In genomic region chrX:10945463-10945862, GRCh38 we compare ENCODE assay signal across 18 cellular contexts.
"Had no signal": no experiment of that assay in that cellular context is flagged by ENCODE, and none has a peak within 500 bp of the region (broad histone marks: within the 10 kb centered on the region; RNA-seq: fewer than 3 reads in every experiment).

No MANE protein-coding gene starts in this region.

- H3K27me3 Mint-ChIP-seq: activated CD4-positive, alpha-beta T cell treated with anti-CD3 and anti-CD28 coated beads, Interleukin-2, amount 10 ng/mL, durations not matched to agents 7 days and 5 days; activated T-helper 17 cell treated with anti-CD3 and anti-CD28 coated beads, Interleukin-2, amount 50 U/mL, for 72 hours; brain had no signal

- H3K4me3 ChIP-seq: lung, mucosa of descending colon, testis had no signal

- H3K27ac Mint-ChIP-seq: activated CD4-positive, alpha-beta T cell treated with anti-CD3 and anti-CD28 coated beads, Interleukin-2, amount 10 ng/mL, durations not matched to agents 7 days and 5 days; activated T-helper 17 cell treated with anti-CD3 and anti-CD28 coated beads, Interleukin-2, amount 50 U/mL, for 72 hours; brain; natural killer cell; T-helper 1 cell treated with Interleukin-12 subunit alpha and Interleukin-12 subunit beta and Interleukin-4 antibody, amounts not matched to agents 30 μg/mL and 1 μg/mL, for 36 hours; WTC11 had no signal

- H3K4me1 ChIP-seq: testis had no signal

- H3K9me3 ChIP-seq: mucosa of descending colon, testis had no signal

- DNase-seq: activated CD4-positive, alpha-beta T cell treated with anti-CD3 and anti-CD28 coated beads, Interleukin-2, amount 10 ng/mL, durations not matched to agents 7 days and 5 days; activated CD8-positive, alpha-beta memory T cell treated with anti-CD3 and anti-CD28 coated beads for 24 hours; activated naive CD4-positive, alpha-beta T cell treated with anti-CD3 and anti-CD28 coated beads, Interleukin-2, amount 50 U/mL, for 16 hours; cerebellar nuclear complex; dermis blood vessel endothelial cell; erythroblast; hypothalamus; mucosa of descending colon; natural killer cell; stimulated activated CD4-positive, alpha-beta T cell treated with anti-CD3 and anti-CD28 coated beads, Interleukin-2, amount 100 ng/mL, for 48 hours; stimulated activated CD8-positive, alpha-beta memory T cell treated with anti-CD3 and anti-CD28 coated beads, Interleukin-4, amount 100 ng/mL, for 48 hours; stimulated activated naive CD8-positive, alpha-beta T cell treated with anti-CD3 and anti-CD28 coated beads, Interleukin-15, Interleukin-2, amounts not matched to agents 100 U/mL and 50 U/mL, for 24 hours; testis had no signal

- H3K27me3 ChIP-seq: testis had no signal

- H3K4me1 Mint-ChIP-seq: activated CD4-positive, alpha-beta T cell treated with anti-CD3 and anti-CD28 coated beads, Interleukin-2, amount 10 ng/mL, durations not matched to agents 7 days and 5 days; activated T-helper 17 cell treated with anti-CD3 and anti-CD28 coated beads, Interleukin-2, amount 50 U/mL, for 72 hours; natural killer cell had no signal

- H3K4me3 Mint-ChIP-seq: activated CD4-positive, alpha-beta T cell treated with anti-CD3 and anti-CD28 coated beads, Interleukin-2, amount 10 ng/mL, durations not matched to agents 7 days and 5 days; activated T-helper 17 cell treated with anti-CD3 and anti-CD28 coated beads, Interleukin-2, amount 50 U/mL, for 72 hours; brain; natural killer cell; T-helper 1 cell treated with Interleukin-12 subunit alpha and Interleukin-12 subunit beta and Interleukin-4 antibody, amounts not matched to agents 30 μg/mL and 1 μg/mL, for 36 hours; WTC11 had no signal

- ATAC-seq: activated T-helper 17 cell treated with anti-CD3 and anti-CD28 coated beads, Interleukin-2, amount 50 U/mL, for 72 hours; mucosa of descending colon; natural killer cell; stimulated activated naive CD8-positive, alpha-beta T cell treated with anti-CD3 and anti-CD28 coated beads, Interleukin-15, Interleukin-2, amounts not matched to agents 100 U/mL and 50 U/mL, for 24 hours; WTC11 had no signal

- H3K9me3 Mint-ChIP-seq: activated CD4-positive, alpha-beta T cell treated with anti-CD3 and anti-CD28 coated beads, Interleukin-2, amount 10 ng/mL, durations not matched to agents 7 days and 5 days had no signal

- H3K36me3 Mint-ChIP-seq: natural killer cell, WTC11 had no signal

- H3K27ac ChIP-seq: testis had no signal
